Comparison of ENCODE assay signal across 1 cellular context in the genomic region with DNA sequence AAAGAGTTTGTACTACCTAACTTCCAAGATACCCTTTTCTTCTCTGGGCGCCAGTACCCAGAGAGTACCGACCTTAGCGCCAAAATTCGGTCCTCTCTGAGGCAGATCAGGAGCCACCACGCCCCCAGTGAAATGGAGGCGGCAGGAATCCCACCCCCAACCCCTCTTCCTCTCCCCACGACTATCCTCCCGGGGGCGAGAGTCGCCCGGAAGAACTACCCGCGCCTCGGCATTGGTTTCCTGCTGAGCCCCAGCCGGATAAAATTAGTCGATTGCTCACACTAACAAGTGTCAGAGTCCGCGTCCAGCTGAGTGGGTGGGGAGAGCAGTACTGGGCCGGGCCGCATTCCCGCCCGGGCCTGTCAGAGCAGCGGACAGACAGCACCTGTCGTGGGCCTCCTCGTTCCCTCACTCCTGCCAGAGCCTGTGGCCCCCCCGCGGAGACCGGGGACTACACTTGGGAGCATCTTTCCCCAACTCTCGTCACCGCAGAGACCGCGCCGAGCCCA.
TF ChIP-seq lines count a peak whose summit lies in the region.

No MANE protein-coding gene starts in this region.

TF ChIP-seq in HepG2, 621 proteins besides CTCF, POLR2A, EP300 and RAD21 (continued from another document and continues in another):
- no peak for TF ChIP-seq ZNF670 (CRISPR knock-in tag; IDR thresholded peaks at IDR 0.05; ENCODE audit: borderline replicate concordance)
- no peak for TF ChIP-seq ESRRA (CRISPR knock-in tag; IDR thresholded peaks at IDR 0.05; ENCODE audit: low read depth)
- TF ChIP-seq ISX (CRISPR knock-in tag; conservative IDR thresholded peaks at IDR 0.05): no peak
- TF ChIP-seq ZFP36L2 (CRISPR knock-in tag; IDR thresholded peaks at IDR 0.05): no peak
- TF ChIP-seq ARID5B (CRISPR knock-in tag; IDR thresholded peaks at IDR 0.05): no peak
- TF ChIP-seq ONECUT2 (CRISPR knock-in tag; IDR thresholded peaks at IDR 0.05): no peak
- no peak for TF ChIP-seq PRPF4 (IDR thresholded peaks at IDR 0.05; ENCODE audit: low read depth, low read length, poor library complexity, severe bottlenecking)
- TF ChIP-seq HNRNPLL (IDR thresholded peaks at IDR 0.05; ENCODE audit: low read depth, low read length, poor library complexity, severe bottlenecking): peak; percentile 18
- no peak for TF ChIP-seq SNAI1 (CRISPR knock-in tag; IDR thresholded peaks at IDR 0.05; ENCODE audit: borderline replicate concordance)
- TF ChIP-seq ZNF563 (CRISPR knock-in tag; IDR thresholded peaks at IDR 0.05): no peak
- no peak for TF ChIP-seq HHEX (CRISPR knock-in tag; IDR thresholded peaks at IDR 0.05)
- TF ChIP-seq FOXM1 (CRISPR knock-in tag; IDR thresholded peaks at IDR 0.05): no peak
- TF ChIP-seq ZNF234 (CRISPR knock-in tag; conservative IDR thresholded peaks at IDR 0.05): no peak
- TF ChIP-seq ZNF674 (CRISPR knock-in tag; IDR thresholded peaks at IDR 0.05; ENCODE audit: low read depth): no peak
- TF ChIP-seq SAFB2 (CRISPR knock-in tag; IDR thresholded peaks at IDR 0.05; ENCODE audit: borderline replicate concordance, low read depth): no peak
- no peak for TF ChIP-seq ZKSCAN1 (IDR thresholded peaks at IDR 0.05; ENCODE audit: low read length)
- TF ChIP-seq FIP1L1 (IDR thresholded peaks at IDR 0.05; ENCODE audit: borderline replicate concordance, insufficient read depth, low read depth, low read length): no peak
- TF ChIP-seq ZNF775 (CRISPR knock-in tag; IDR thresholded peaks at IDR 0.05; ENCODE audit: borderline replicate concordance): no peak
- TF ChIP-seq, protein P1, sequence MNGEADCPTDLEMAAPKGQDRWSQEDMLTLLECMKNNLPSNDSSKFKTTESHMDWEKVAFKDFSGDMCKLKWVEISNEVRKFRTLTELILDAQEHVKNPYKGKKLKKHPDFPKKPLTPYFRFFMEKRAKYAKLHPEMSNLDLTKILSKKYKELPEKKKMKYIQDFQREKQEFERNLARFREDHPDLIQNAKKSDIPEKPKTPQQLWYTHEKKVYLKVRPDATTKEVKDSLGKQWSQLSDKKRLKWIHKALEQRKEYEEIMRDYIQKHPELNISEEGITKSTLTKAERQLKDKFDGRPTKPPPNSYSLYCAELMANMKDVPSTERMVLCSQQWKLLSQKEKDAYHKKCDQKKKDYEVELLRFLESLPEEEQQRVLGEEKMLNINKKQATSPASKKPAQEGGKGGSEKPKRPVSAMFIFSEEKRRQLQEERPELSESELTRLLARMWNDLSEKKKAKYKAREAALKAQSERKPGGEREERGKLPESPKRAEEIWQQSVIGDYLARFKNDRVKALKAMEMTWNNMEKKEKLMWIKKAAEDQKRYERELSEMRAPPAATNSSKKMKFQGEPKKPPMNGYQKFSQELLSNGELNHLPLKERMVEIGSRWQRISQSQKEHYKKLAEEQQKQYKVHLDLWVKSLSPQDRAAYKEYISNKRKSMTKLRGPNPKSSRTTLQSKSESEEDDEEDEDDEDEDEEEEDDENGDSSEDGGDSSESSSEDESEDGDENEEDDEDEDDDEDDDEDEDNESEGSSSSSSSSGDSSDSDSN (CRISPR knock-in tag; IDR thresholded peaks at IDR 0.05): peak; percentile 21; the same call in 1 of the 2 replicates
- TF ChIP-seq ELF4 (CRISPR knock-in tag; IDR thresholded peaks at IDR 0.05; ENCODE audit: borderline replicate concordance): no peak
- TF ChIP-seq THYN1 (CRISPR knock-in tag; IDR thresholded peaks at IDR 0.05; ENCODE audit: borderline replicate concordance, low read depth): no peak
- no peak for TF ChIP-seq RORA (CRISPR knock-in tag; IDR thresholded peaks at IDR 0.05)
- no peak for TF ChIP-seq BRCA1 (CRISPR knock-in tag; IDR thresholded peaks at IDR 0.05)
- TF ChIP-seq THRA (CRISPR knock-in tag; IDR thresholded peaks at IDR 0.05; ENCODE audit: borderline replicate concordance): no peak
- TF ChIP-seq ZNF652 (CRISPR knock-in tag; IDR thresholded peaks at IDR 0.05; ENCODE audit: borderline replicate concordance, low read depth): no peak
- no peak for TF ChIP-seq ZSCAN9 (CRISPR knock-in tag; IDR thresholded peaks at IDR 0.05; ENCODE audit: borderline replicate concordance)
- TF ChIP-seq ZNF512 (CRISPR knock-in tag; IDR thresholded peaks at IDR 0.05): no peak
- TF ChIP-seq, protein P2, sequence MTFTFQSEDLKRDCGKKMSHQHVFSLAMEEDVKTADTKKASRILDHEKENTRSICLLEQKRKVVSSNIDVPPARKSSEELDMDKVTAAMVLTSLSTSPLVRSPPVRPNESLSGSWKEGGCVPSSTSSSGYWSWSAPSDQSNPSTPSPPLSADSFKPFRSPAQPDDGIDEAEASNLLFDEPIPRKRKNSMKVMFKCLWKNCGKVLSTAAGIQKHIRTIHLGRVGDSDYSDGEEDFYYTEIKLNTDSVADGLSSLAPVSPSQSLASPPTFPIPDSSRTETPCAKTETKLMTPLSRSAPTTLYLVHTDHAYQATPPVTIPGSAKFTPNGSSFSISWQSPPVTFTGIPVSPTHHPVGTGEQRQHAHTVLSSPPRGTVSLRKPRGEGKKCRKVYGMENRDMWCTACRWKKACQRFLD (CRISPR knock-in tag; IDR thresholded peaks at IDR 0.05; ENCODE audit: borderline replicate concordance): no peak
- TF ChIP-seq, protein P3, sequence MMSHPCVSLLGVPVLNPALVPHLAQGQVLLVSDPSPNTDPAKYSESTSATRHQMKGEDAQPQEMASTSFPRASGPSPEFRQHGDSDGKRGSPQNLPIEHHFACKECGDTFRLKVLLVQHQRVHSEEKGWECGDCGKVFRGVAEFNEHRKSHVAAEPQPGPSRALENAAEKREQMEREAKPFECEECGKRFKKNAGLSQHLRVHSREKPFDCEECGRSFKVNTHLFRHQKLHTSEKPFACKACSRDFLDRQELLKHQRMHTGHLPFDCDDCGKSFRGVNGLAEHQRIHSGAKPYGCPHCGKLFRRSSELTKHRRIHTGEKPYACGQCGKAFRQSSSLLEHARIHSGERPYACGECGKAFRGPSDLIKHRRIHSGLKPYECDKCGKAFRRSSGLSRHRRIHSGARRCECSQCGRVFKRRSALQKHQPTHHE (CRISPR knock-in tag; IDR thresholded peaks at IDR 0.05; ENCODE audit: borderline replicate concordance): no peak
- no peak for TF ChIP-seq TEAD3 (CRISPR knock-in tag; optimal IDR thresholded peaks at IDR 0.05; ENCODE audit: borderline replicate concordance)
- TF ChIP-seq XRCC5 (optimal IDR thresholded peaks at IDR 0.05; ENCODE audit: low read length): no peak
- TF ChIP-seq TFAP4 (IDR thresholded peaks at IDR 0.05; ENCODE audit: borderline replicate concordance, low read depth): peak; percentile 55; the same call in 1 of the 2 replicates
- peak; percentile 20; the same call in 1 of the 2 replicates for TF ChIP-seq GABPA (IDR thresholded peaks at IDR 0.05; ENCODE audit: low read depth, low read length)
- TF ChIP-seq GABPA (CRISPR knock-in tag; IDR thresholded peaks at IDR 0.05; ENCODE audit: low read depth): peak; percentile 68
- TF ChIP-seq ZBTB1 (CRISPR knock-in tag; IDR thresholded peaks at IDR 0.05; ENCODE audit: borderline replicate concordance): no peak
- no peak for TF ChIP-seq ZHX2 (IDR thresholded peaks at IDR 0.05; ENCODE audit: low read depth)
- TF ChIP-seq ZHX2 (CRISPR knock-in tag; IDR thresholded peaks at IDR 0.05; ENCODE audit: borderline replicate concordance): no peak
- no peak for TF ChIP-seq KAT7 (CRISPR knock-in tag; IDR thresholded peaks at IDR 0.05; ENCODE audit: borderline replicate concordance)
- no peak for TF ChIP-seq ZNF343 (CRISPR knock-in tag; IDR thresholded peaks at IDR 0.05)
